In the genomic region with DNA sequence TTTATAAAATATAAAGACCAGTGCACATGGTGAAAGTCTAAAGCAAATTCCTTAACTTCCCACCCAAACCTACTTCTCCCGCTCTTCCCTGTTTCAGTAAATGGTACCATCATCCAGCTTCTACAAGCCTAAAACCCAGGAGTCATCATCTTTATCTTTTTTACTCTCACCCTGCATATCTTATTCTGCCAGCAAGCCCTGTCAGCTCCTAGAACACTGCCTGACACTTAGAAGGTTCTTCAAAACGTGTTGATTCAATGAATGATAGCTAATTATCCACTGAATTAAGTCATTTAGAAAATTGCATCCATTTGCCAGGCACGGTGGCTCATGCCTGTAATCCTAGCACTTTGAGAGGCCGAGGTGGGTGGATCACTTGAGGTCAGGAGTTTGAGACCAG, we compare ENCODE assay signal across 8 cellular contexts.
"Had no signal": no experiment of that assay in that cellular context is flagged by ENCODE, and none has a peak within 500 bp of the region (broad histone marks: within the 10 kb centered on the region; RNA-seq: fewer than 3 reads in every experiment).

No MANE protein-coding gene starts in this region.

- FAIRE-seq: G401.6, GM12878, GM12891, GM12892, GM18507, GM19239 had no signal

- DNase-seq: GDM1, GF-D8 had no signal

- H3K4me3 ChIP-seq: GM12878 had no signal

- ATAC-seq: GM12878 had no signal
